ENCODE assay signal across 8 cellular contexts in genomic region chr18:24359787-24360186, GRCh38. TPM values are rescaled to one million over a fixed set of nuclear protein-coding genes. Genes with fewer than 3 reads are reported as not detected.
A peak's percentile ranks its signal among the peaks of the same experiment; 100 is the strongest.
DNase-seq lines count a peak whose midpoint lies in the region; TF ChIP-seq lines count a peak whose summit lies in the region.
"Not testable (repeated sequence)": the region's sequence is repeated elsewhere in the genome, so short reads cannot be mapped to it uniquely, and the experiment has no call there.

No MANE protein-coding gene starts in this region.

- peak; percentile 26 for DNase-seq in GM06990 (ENCODE audit: extremely low read depth, insufficient read length)
- peak; percentile 48 for DNase-seq in HFF-Myc (ENCODE audit: extremely low read depth, low read depth)
- peak; percentile 44 for DNase-seq in NCI-H1092 treated with DMSO at 0.1 percent for 48 hours (lab: John Stamatoyannopoulos, UW)
- peak; percentile 52 for DNase-seq in RPMI7951 (ENCODE audit: low read depth)
- DNase-seq in amniotic stem cell (lab: John Stamatoyannopoulos, UW): peak; percentile 36
- DNase-seq in glomerular endothelial cell (ENCODE audit: extremely low read depth, low read depth, low spot score): peak; percentile 34

- H3K36me3 ChIP-seq in GM06990 (ENCODE audit: control insufficient read depth, insufficient read depth, low read length); neutrophil: not testable (repeated sequence)

- H3K27me3 ChIP-seq in GM06990 (replicated peaks; ENCODE audit: control insufficient read depth, insufficient read depth, low read length); neutrophil: not testable (repeated sequence)

- H3K27ac ChIP-seq in 22Rv1, neutrophil: not testable (repeated sequence)

- not testable (repeated sequence) for H3K9me3 ChIP-seq in neutrophil

- not testable (repeated sequence) for H3K4me3 ChIP-seq in GM06990 (replicated peaks; ENCODE audit: low read depth, low read length); HFF-Myc (replicated peaks; ENCODE audit: low read depth, low read length); neutrophil (ENCODE audit: low read depth in 1 of 2, low read length in 1 of 2)

- not testable (repeated sequence) for H3K4me1 ChIP-seq in neutrophil (ENCODE audit: control insufficient read depth in 1 of 2, insufficient read depth in 1 of 2, low read depth in 1 of 2, low read length in 1 of 2)

- TF ChIP-seq CTCF in 22Rv1 (IDR thresholded peaks at IDR 0.05) (peak; percentile 82), GM06990 (IDR thresholded peaks at IDR 0.05; ENCODE audit: insufficient read depth, low read length, poor library complexity, severe bottlenecking) (peak; percentile 42), HFF-Myc (IDR thresholded peaks at IDR 0.05; ENCODE audit: low read depth, low read length, missing control alignments) (peak; percentile 41), neutrophil (IDR thresholded peaks at IDR 0.05) (peak; percentile 58)

RNA-seq across cellular contexts. Expression of gene OSBPL1A, which starts 37.8 kb away (rescaled TPM):
- total RNA-seq in RPMI7951 (2014; rRNA removed; shearing (Covaris generic)): 30.3 and 35.4 TPM in 2 replicates
- total RNA-seq in glomerular endothelial cell: 15.3 and 18.7 TPM in 2 replicates
